ENCODE assay signal across 9 cellular contexts in genomic region chr12:89469361-89469760, GRCh38. TPM values are rescaled to one million over a fixed set of nuclear protein-coding genes. Genes with fewer than 3 reads are reported as not detected.
DNase-seq lines count a peak whose midpoint lies in the region; ATAC-seq, FAIRE-seq and TF ChIP-seq lines count a peak whose summit lies in the region.
"Had no signal": no experiment of that assay in that cellular context is flagged by ENCODE, and none has a peak within 500 bp of the region (broad histone marks: within the 10 kb centered on the region; RNA-seq: fewer than 3 reads in every experiment).

No MANE protein-coding gene starts in this region.

- H3K9ac ChIP-seq in SK-N-SH (no peak overlapping the region), keratinocyte (ENCODE audit: control insufficient read depth, extremely low read depth, insufficient read depth, low read length) (no peak overlapping the region)

- dilution Hi-C loops in keratinocyte (cut with MboI; ENCODE audit: extremely low pct_ligation_motif_present, low sequenced_read_pairs): loop anchor here (25.0 kb wide), 1 partner anchor 407 kb away; no protein-coding TSS in a partner anchor

- H3K27ac ChIP-seq in SK-N-SH (ENCODE audit: low read depth in 2 of 2, low read length in 1 of 2): no peak overlapping the region
- no peak overlapping the region for H3K27ac ChIP-seq in keratinocyte (ENCODE audit: control insufficient read depth, insufficient read depth, low read length)

- H2AFZ ChIP-seq in SK-N-SH (ENCODE audit: low read depth) (no peak overlapping the region), keratinocyte (ENCODE audit: control insufficient read depth, low read length) (peak overlapping the region; percentile 37)

- H4K20me1 ChIP-seq in SK-N-SH (ENCODE audit: insufficient read depth): no peaks in the 10 kb centered on the region
- H4K20me1 ChIP-seq in keratinocyte (ENCODE audit: control insufficient read depth, extremely low read depth, insufficient read depth, low read length): no peaks in the 10 kb centered on the region

- no peak for TF ChIP-seq RAD21 in SK-N-SH (IDR thresholded peaks at IDR 0.05; ENCODE audit: low read length)

- CTCF ChIA-PET in SK-N-SH (lab: Yijun Ruan, JAX): interaction anchor here (1.7 to 14.0 kb wide), 5 partner anchors 11 to 448 kb away, joined by 6 to 235 read pairs (median 29); partner anchors contain the start of genes GALNT4 and POC1B

- in situ Hi-C loops in GM13977 (cut with MboI; ENCODE audit: low pct_unique_long_range_greater_than_20kb, low sequenced_read_pairs, unreplicated experiment): loop anchor here (10.0 kb wide), 1 partner anchor 415 kb away; no protein-coding TSS in a partner anchor

- H3K4me2 ChIP-seq in SK-N-SH (no peak overlapping the region), keratinocyte (ENCODE audit: control insufficient read depth, extremely low read depth, insufficient read depth, low read depth, low read length) (peak overlapping the region; percentile 29)

- no peaks in the 10 kb centered on the region for H3K9me2 ChIP-seq in SK-N-SH

- DNase-seq in SK-N-SH (no peak), keratinocyte (ENCODE audit: low read depth, low spot score) (no peak), NCI-H187 treated with DMSO at 0.1 percent for 48 hours (lab: John Stamatoyannopoulos, UW) (no peak), GM13977 (ENCODE audit: low spot score) (no peak), NCI-H1436 treated with DMSO at 0.1 percent for 48 hours (lab: John Stamatoyannopoulos, UW) (no peak), LoVo (ENCODE audit: low spot score) (no peak)

- H3K79me2 ChIP-seq in SK-N-SH (ENCODE audit: insufficient read depth) (no peaks in the 10 kb centered on the region), keratinocyte (ENCODE audit: control insufficient read depth, insufficient read depth, low read length) (no peaks in the 10 kb centered on the region)

- H3K27me3 ChIP-seq in SK-N-SH (ENCODE audit: insufficient read depth): no peaks in the 10 kb centered on the region
- no peaks in the 10 kb centered on the region for H3K27me3 ChIP-seq in keratinocyte (ENCODE audit: control insufficient read depth, extremely low read depth, insufficient read depth, low read length)

- H3K4me3 ChIP-seq in SK-N-SH (ENCODE audit: low read depth in 2 of 2, low read length in 1 of 2): no peak overlapping the region
- H3K4me3 ChIP-seq in keratinocyte (ENCODE audit: control insufficient read depth in 2 of 3, extremely low read depth in 1 of 3, insufficient read depth in 2 of 3, low read depth in 1 of 3, low read length in 3 of 3): no peak overlapping the region

- no peak for TF ChIP-seq EP300 in SK-N-SH (IDR thresholded peaks at IDR 0.05; ENCODE audit: borderline replicate concordance in 1 of 2, low read depth in 1 of 2, low read length in 1 of 2)

- no peak for TF ChIP-seq CTCF in SK-N-SH (IDR thresholded peaks at IDR 0.05)
- no peak for TF ChIP-seq CTCF in keratinocyte (optimal IDR thresholded peaks at IDR 0.05 in 1 of 3, IDR thresholded peaks at IDR 0.05 in 1 of 3, conservative IDR thresholded peaks at IDR 0.05 in 1 of 3; ENCODE audit: extremely low read depth in 1 of 3, insufficient read depth in 2 of 3, low read length in 3 of 3)
- TF ChIP-seq CTCF in GM13977 (IDR thresholded peaks at IDR 0.05; ENCODE audit: extremely low read depth, insufficient read depth, missing control alignments): no peak

- H3K9me3 ChIP-seq in SK-N-SH (no peaks in the 10 kb centered on the region), keratinocyte (ENCODE audit: control insufficient read depth, low read depth, low read length) (no peaks in the 10 kb centered on the region)

- POLR2A ChIA-PET in SK-N-SH (lab: Yijun Ruan, JAX): no interaction called here

- peak; percentile 69 for ATAC-seq in GM18867 (IDR thresholded peaks at IDR 0.05; ENCODE audit: unreplicated experiment)
- ATAC-seq in HG02642 (IDR thresholded peaks at IDR 0.05; ENCODE audit: poor library complexity, unreplicated experiment): peak; percentile 60

- H3K4me1 ChIP-seq in SK-N-SH (ENCODE audit: control insufficient read depth in 1 of 2, insufficient read depth in 2 of 2, low read depth in 1 of 2, low read length in 1 of 2): peaks cover 6 to 11% of the 10 kb centered on the region in 2 experiments; a peak in 3 of 4 replicates
- H3K4me1 ChIP-seq in keratinocyte (ENCODE audit: control insufficient read depth, extremely low read depth, insufficient read depth, low read length): peaks cover 18% of the 10 kb centered on the region

- H3K9me1 ChIP-seq in keratinocyte (ENCODE audit: control insufficient read depth, extremely low read depth, insufficient read depth, low read length): no peaks in the 10 kb centered on the region

- H3F3A ChIP-seq in SK-N-SH (replicated peaks; ENCODE audit: insufficient read depth): peaks cover 13% of the 10 kb centered on the region

- WGBS in SK-N-SH (ENCODE audit: low lambda C conversion rate): 64% methylated on average over 3 of the region's 3 CpGs

- FAIRE-seq in keratinocyte (lab: Jason Lieb, UNC): peak; percentile 77
- FAIRE-seq: islet of Langerhans had no signal

- H3K36me3 ChIP-seq in SK-N-SH (replicated peaks in 1 of 2; ENCODE audit: control insufficient read depth in 1 of 2, insufficient read depth in 2 of 2, low read length in 1 of 2): no peaks in the 10 kb centered on the region
- H3K36me3 ChIP-seq in keratinocyte (ENCODE audit: control insufficient read depth in 2 of 2, extremely low read depth in 1 of 2, insufficient read depth in 2 of 2, low read length in 2 of 2): peaks cover 0 to 3% of the 10 kb centered on the region in 2 experiments

TF ChIP-seq in SK-N-SH, 30 proteins besides CTCF, POLR2A, EP300 and RAD21:
- no peak for TF ChIP-seq REST (IDR thresholded peaks at IDR 0.05; ENCODE audit: low read depth, low read length)
- TF ChIP-seq CHD2 (IDR thresholded peaks at IDR 0.05; ENCODE audit: low read length, partially characterized antibody): no peak
- TF ChIP-seq RFX5 (IDR thresholded peaks at IDR 0.05; ENCODE audit: low read length): no peak
- peak; percentile 26; the same call in 1 of the 2 replicates for TF ChIP-seq FOSL2 (IDR thresholded peaks at IDR 0.05; ENCODE audit: borderline replicate concordance, low read depth)
- TF ChIP-seq TAF1 (IDR thresholded peaks at IDR 0.05; ENCODE audit: borderline replicate concordance, low read depth, low read length): no peak
- TF ChIP-seq SMC3 (IDR thresholded peaks at IDR 0.05; ENCODE audit: low read depth, low read length): no peak
- peak; percentile 30; the same call in 1 of the 2 replicates for TF ChIP-seq JUND (IDR thresholded peaks at IDR 0.05)
- TF ChIP-seq POLR2AphosphoS5 (IDR thresholded peaks at IDR 0.05; ENCODE audit: low read depth, low read length): no peak

RNA-seq across cellular contexts. Expression of gene GALNT4, which starts 55.2 kb away (rescaled TPM):
- polyA plus RNA-seq in SK-N-SH (2012; rRNA removed): 1.1 and 1.4 TPM in 2 replicates
- polyA plus RNA-seq in SK-N-SH (2012; cell fraction: cytosol; rRNA removed): 1.6 TPM in 2 replicates
- 0.54 and 1.1 TPM in 2 replicates for polyA plus RNA-seq in SK-N-SH (2012; cell fraction: nucleus; rRNA removed)
- 1.9 to 3.7 TPM (median 3.4 TPM) in 3 replicates for polyA plus RNA-seq in keratinocyte
- 0.76 TPM for polyA plus RNA-seq in keratinocyte (2011; ENCODE audit: low read depth)
- 0.69 and 1.0 TPM in 2 replicates for polyA plus RNA-seq in keratinocyte (2011; cell fraction: cytosol; rRNA removed)
- 4.0 and 5.1 TPM in 2 replicates for polyA plus RNA-seq in keratinocyte (2011; cell fraction: nucleus; rRNA removed)
- polyA plus RNA-seq in keratinocyte (2012; ENCODE audit: low replicate concordance): 1.2 and 4.0 TPM in 2 replicates
- 0.36 to 3.5 TPM (median 1.8 TPM) in 3 replicates for polyA minus RNA-seq in keratinocyte
- polyA minus RNA-seq in keratinocyte (2011; cell fraction: cytosol; rRNA and poly(A)+ RNA removed): 1.5 TPM
- 4.0 and 9.9 TPM in 2 replicates for polyA minus RNA-seq in keratinocyte (2011; cell fraction: nucleus; rRNA and poly(A)+ RNA removed)

RNA-seq across cellular contexts. Expression of gene POC1B, which starts 56.5 kb away (rescaled TPM):
- polyA plus RNA-seq in SK-N-SH (2012; rRNA removed) (4.0 and 6.3 TPM in 2 replicates), keratinocyte (11.9 to 16.4 TPM (median 15.4 TPM) in 3 replicates)
- polyA plus RNA-seq in SK-N-SH (2012; cell fraction: cytosol; rRNA removed): 6.8 and 7.2 TPM in 2 replicates
- polyA plus RNA-seq in SK-N-SH (2012; cell fraction: nucleus; rRNA removed): 1.9 and 5.5 TPM in 2 replicates
- polyA plus RNA-seq in keratinocyte (2011; ENCODE audit: low read depth): 22.2 TPM
- polyA plus RNA-seq in keratinocyte (2011; cell fraction: cytosol; rRNA removed): 11.9 and 29.2 TPM in 2 replicates
- 11.5 and 14.3 TPM in 2 replicates for polyA plus RNA-seq in keratinocyte (2011; cell fraction: nucleus; rRNA removed)
- polyA plus RNA-seq in keratinocyte (2012; ENCODE audit: low replicate concordance): 10.2 and 11.4 TPM in 2 replicates
- polyA minus RNA-seq in keratinocyte: 14.8 to 30.6 TPM (median 18.5 TPM) in 3 replicates
- polyA minus RNA-seq in keratinocyte (2011; cell fraction: cytosol; rRNA and poly(A)+ RNA removed): 11.7 TPM
- polyA minus RNA-seq in keratinocyte (2011; cell fraction: nucleus; rRNA and poly(A)+ RNA removed): 14.1 and 31.4 TPM in 2 replicates
